Comparison of ENCODE assay signal across 8 cellular contexts in the genomic region with DNA sequence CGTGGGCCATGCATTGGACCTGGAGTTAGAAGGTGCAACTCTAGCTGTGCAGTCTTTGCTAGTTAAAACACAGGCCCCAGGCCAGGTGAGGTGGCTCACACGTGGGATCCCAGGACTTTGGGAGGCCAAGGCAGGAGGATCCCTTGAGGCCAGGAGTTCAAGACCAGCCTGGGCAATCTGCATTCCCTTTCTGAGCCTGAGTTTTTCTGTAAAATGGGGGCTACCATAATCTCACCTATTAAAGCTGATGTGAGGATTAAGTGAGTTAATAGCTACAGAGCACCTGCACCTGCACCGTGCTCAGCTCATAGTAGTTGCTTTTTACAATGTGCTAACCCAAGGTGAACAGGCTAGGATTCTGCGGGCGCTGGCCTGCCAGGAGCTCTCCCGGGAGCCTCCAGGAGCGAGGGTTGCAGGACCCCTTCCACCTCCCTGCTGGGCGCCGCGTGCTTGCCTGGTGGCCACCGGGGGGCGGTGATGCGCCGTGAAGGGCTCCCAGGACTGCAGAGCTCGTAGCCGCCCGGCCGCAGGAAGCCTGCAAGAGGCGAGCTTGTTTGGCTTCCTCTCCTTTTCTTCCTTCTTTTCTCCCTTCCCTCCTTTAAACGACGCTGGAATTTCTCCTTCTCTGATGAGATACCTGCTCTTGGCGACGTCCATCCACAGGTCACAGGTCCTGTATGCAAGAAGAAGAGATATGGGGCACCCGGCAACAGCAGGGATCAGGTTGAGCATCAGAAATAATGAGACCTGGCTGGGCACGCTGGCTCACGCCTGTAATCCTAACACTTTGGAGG. TPM values are rescaled to one million over a fixed set of nuclear protein-coding genes. Genes with fewer than 3 reads are reported as not detected.
DNase-seq lines count a peak whose midpoint lies in the region; ATAC-seq, FAIRE-seq and TF ChIP-seq lines count a peak whose summit lies in the region.

No MANE protein-coding gene starts in this region.

- H3K4me1 ChIP-seq in BE2C (no peaks in the 10 kb centered on the region), kidney (ENCODE audit: control insufficient read depth in 1 of 2, insufficient read depth in 1 of 2, low read depth in 1 of 2, low read length in 2 of 2) (no peaks in the 10 kb centered on the region)

- peak; percentile 68 for TF ChIP-seq CTCF in BE2C (IDR thresholded peaks at IDR 0.05; ENCODE audit: low read depth, low read length)
- TF ChIP-seq CTCF in kidney (IDR thresholded peaks at IDR 0.05; ENCODE audit: borderline replicate concordance, extremely low read depth, insufficient read depth), result peak; percentile 69

- H3K4me3 ChIP-seq in BE2C (ENCODE audit: low read depth, low read length) (no peak overlapping the region), kidney (ENCODE audit: low read length in 2 of 2) (peak overlapping the region in 1 of 2 donors; percentile 29)

- ATAC-seq in HG03280 (IDR thresholded peaks at IDR 0.05; ENCODE audit: unreplicated experiment), result no peak
- ATAC-seq in GM19328 (IDR thresholded peaks at IDR 0.05; ENCODE audit: unreplicated experiment), result no peak

- H3K27me3 ChIP-seq in BE2C, result no peaks in the 10 kb centered on the region

- H3K36me3 ChIP-seq in BE2C (no peaks in the 10 kb centered on the region), kidney (ENCODE audit: control insufficient read depth in 1 of 2, insufficient read depth in 2 of 2, low read length in 2 of 2) (no peaks in the 10 kb centered on the region)

- DNase-seq in BE2C (peak; percentile 72), HTR-8/SVneo (ENCODE audit: insufficient read length, low spot score) (peak; percentile 89), T1000 (lab: John Stamatoyannopoulos, UW) (peak; percentile 29), astrocyte of the hippocampus (ENCODE audit: low read depth, low spot score) (peak; percentile 88), kidney (peak; percentile 84)
- DNase-seq in stimulated activated CD4-positive, alpha-beta T cell treated with anti-CD3 and anti-CD28 coated beads, Interleukin-4, amount 100 ng/mL, for 48 hours (ENCODE audit: low read depth in 2 of 2), result peak; percentile 60 to 74

- no peak overlapping the region for H3K9ac ChIP-seq in kidney (ENCODE audit: low read length in 2 of 2)

- no peak for FAIRE-seq in HTR-8/SVneo (lab: Jason Lieb, UNC)
- FAIRE-seq in kidney (lab: Jason Lieb, UNC), result no peak

- intact Hi-C loops in kidney (cut with DNase I), result no loop called here

- H3K9me3 ChIP-seq in BE2C (no peaks in the 10 kb centered on the region; the same call in 1 of the 2 replicates), kidney (ENCODE audit: control insufficient read depth in 1 of 2, low read length in 2 of 2) (no peaks in the 10 kb centered on the region)

- H3K27ac ChIP-seq in kidney (ENCODE audit: low read depth in 2 of 2, low read length in 2 of 2), result no peak overlapping the region

RNA-seq across cellular contexts. Expression of gene ZFP90, which starts 51.3 kb away (rescaled TPM):
- 14.9 TPM for polyA plus RNA-seq in BE2C (2012; ENCODE audit: insufficient read depth, insufficient read length, low read depth)
- total RNA-seq in kidney, result 30.3 TPM
- polyA plus RNA-seq in kidney (ENCODE audit: insufficient read depth, low read depth, low replicate concordance), result 10.9 TPM

RNA-seq across cellular contexts. Expression of gene CDH3, which starts 54.7 kb away (rescaled TPM):
- not detected for polyA plus RNA-seq in BE2C (2012; ENCODE audit: insufficient read depth, insufficient read length, low read depth)
- 61.3 TPM for total RNA-seq in kidney
- 9.8 TPM for polyA plus RNA-seq in kidney (ENCODE audit: insufficient read depth, low read depth, low replicate concordance)

Comparison
In these comparisons a context has a peak if more than half of its experiments do, and no peak if none do; other contexts are left out.
1. DNase-seq: peak in every context shown above with its lines; median percentile 89 in HTR-8/SVneo; 88 in astrocyte of the hippocampus; 84 in kidney; 72 in BE2C; 67 in stimulated activated CD4-positive, alpha-beta T cell treated with anti-CD3 and anti-CD28 coated beads, Interleukin-4, amount 100 ng/mL, for 48 hours; 29 in T1000.